1 cellular context compared by ENCODE assay signal in the genomic region with DNA sequence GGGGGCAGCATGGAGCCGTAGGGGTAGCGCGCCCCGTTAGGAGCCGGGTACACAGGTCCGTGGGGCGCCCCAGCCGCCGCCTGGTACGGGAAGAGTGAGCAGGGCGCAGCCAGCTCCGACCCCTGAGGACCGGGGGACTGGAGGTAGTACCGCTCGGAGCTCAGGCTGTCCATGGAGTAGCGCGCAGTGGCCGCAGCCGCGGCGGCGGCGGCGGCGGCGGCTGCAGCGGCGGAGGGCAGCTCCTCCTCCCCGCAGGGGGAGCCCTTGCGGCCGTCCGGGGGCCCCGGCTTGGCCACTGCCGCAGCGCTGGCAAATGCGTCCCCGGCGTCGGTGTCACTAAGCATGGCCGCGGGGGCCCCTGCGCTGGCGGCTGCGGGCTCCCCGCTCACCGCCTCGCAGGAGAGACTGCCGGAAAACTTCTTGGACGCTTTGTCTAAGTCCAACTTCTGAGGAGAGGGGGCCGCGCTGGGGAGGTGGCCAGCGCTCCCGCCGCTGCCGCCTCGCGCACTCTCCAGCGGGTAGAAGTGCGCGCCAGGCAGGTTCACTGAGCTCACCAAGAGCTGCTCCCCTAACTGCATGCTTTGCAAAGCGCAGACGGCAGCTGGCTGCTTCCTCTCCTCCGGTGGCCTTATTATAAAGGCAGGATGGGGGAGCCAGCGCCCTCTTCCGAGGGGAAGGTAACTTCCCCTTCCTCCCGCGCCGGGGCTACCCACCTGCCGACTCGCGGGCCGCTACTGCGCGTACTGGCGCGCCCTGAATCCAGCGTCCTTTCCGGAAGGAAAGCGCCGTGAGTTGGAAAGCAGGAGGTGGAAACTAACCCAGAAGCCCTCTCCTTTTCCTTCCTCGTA.
TF ChIP-seq lines count a peak whose summit lies in the region.

Gene EOMES (minus strand): TSS at position 607 of the 848 bp plus-strand sequence. CDS start 29 bp downstream, at position 578.

TF ChIP-seq in HepG2, 621 proteins besides CTCF, POLR2A, EP300 and RAD21 (continued from another document and continues in another):
- TF ChIP-seq TCF12 (IDR thresholded peaks at IDR 0.05) (no peak), TCF12 (CRISPR knock-in tag; IDR thresholded peaks at IDR 0.05) (no peak), YEATS2 (CRISPR knock-in tag; IDR thresholded peaks at IDR 0.05; ENCODE audit: borderline replicate concordance) (no peak), TFDP1 (CRISPR knock-in tag; IDR thresholded peaks at IDR 0.05; ENCODE audit: borderline replicate concordance) (peak; percentile 45; the same call in 1 of the 2 replicates), HNRNPL (IDR thresholded peaks at IDR 0.05; ENCODE audit: low read depth, low read length) (0 out of 2 replicates have a peak, but pooled peaks have one; percentile 13), ZNF33A (CRISPR knock-in tag; IDR thresholded peaks at IDR 0.05; ENCODE audit: borderline replicate concordance) (no peak), ZFX (CRISPR knock-in tag; IDR thresholded peaks at IDR 0.05; ENCODE audit: low read depth) (0 out of 2 replicates have a peak, but pooled peaks have one; percentile 14), ADNP (CRISPR knock-in tag; IDR thresholded peaks at IDR 0.05) (no peak), TEAD3 (CRISPR knock-in tag; optimal IDR thresholded peaks at IDR 0.05; ENCODE audit: borderline replicate concordance) (no peak), ELF3 (CRISPR knock-in tag; IDR thresholded peaks at IDR 0.05) (no peak; the same call in 1 of the 2 replicates), ARNT2 (CRISPR knock-in tag; IDR thresholded peaks at IDR 0.05; ENCODE audit: low read depth) (peak; percentile 34; the same call in 1 of the 2 replicates), ZNF567 (CRISPR knock-in tag; IDR thresholded peaks at IDR 0.05; ENCODE audit: borderline replicate concordance) (no peak), ASH2L (IDR thresholded peaks at IDR 0.05; ENCODE audit: insufficient read length, low read depth, low read length) (peak; percentile 50), ZNF687 (CRISPR knock-in tag; IDR thresholded peaks at IDR 0.05) (peak; percentile 63), HDAC6 (IDR thresholded peaks at IDR 0.05; ENCODE audit: low read depth, low read length) (peak; percentile 62; the same call in 1 of the 2 replicates), TMF1 (CRISPR knock-in tag; IDR thresholded peaks at IDR 0.05; ENCODE audit: low read depth) (no peak), SALL1 (CRISPR knock-in tag; IDR thresholded peaks at IDR 0.05) (0 out of 2 replicates have a peak, but pooled peaks have one; percentile 10), HES4 (CRISPR knock-in tag; IDR thresholded peaks at IDR 0.05; ENCODE audit: borderline replicate concordance) (no peak), XRCC5 (optimal IDR thresholded peaks at IDR 0.05; ENCODE audit: low read length) (no peak), FOXO1 (CRISPR knock-in tag; IDR thresholded peaks at IDR 0.05) (no peak), RAD51 (IDR thresholded peaks at IDR 0.05; ENCODE audit: borderline replicate concordance) (no peak), MTA1 (CRISPR knock-in tag; IDR thresholded peaks at IDR 0.05; ENCODE audit: borderline replicate concordance) (peak; percentile 25; the same call in 1 of the 2 replicates), ZNF484 (CRISPR knock-in tag; IDR thresholded peaks at IDR 0.05; ENCODE audit: borderline replicate concordance, low read depth) (no peak), ZNF343 (CRISPR knock-in tag; IDR thresholded peaks at IDR 0.05) (no peak), ZNF800 (CRISPR knock-in tag; IDR thresholded peaks at IDR 0.05) (peak; percentile 99)
- TF ChIP-seq, protein P1, sequence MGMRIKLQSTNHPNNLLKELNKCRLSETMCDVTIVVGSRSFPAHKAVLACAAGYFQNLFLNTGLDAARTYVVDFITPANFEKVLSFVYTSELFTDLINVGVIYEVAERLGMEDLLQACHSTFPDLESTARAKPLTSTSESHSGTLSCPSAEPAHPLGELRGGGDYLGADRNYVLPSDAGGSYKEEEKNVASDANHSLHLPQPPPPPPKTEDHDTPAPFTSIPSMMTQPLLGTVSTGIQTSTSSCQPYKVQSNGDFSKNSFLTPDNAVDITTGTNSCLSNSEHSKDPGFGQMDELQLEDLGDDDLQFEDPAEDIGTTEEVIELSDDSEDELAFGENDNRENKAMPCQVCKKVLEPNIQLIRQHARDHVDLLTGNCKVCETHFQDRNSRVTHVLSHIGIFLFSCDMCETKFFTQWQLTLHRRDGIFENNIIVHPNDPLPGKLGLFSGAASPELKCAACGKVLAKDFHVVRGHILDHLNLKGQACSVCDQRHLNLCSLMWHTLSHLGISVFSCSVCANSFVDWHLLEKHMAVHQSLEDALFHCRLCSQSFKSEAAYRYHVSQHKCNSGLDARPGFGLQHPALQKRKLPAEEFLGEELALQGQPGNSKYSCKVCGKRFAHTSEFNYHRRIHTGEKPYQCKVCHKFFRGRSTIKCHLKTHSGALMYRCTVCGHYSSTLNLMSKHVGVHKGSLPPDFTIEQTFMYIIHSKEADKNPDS (CRISPR knock-in tag; IDR thresholded peaks at IDR 0.05), result no peak
- TF ChIP-seq, protein P2, sequence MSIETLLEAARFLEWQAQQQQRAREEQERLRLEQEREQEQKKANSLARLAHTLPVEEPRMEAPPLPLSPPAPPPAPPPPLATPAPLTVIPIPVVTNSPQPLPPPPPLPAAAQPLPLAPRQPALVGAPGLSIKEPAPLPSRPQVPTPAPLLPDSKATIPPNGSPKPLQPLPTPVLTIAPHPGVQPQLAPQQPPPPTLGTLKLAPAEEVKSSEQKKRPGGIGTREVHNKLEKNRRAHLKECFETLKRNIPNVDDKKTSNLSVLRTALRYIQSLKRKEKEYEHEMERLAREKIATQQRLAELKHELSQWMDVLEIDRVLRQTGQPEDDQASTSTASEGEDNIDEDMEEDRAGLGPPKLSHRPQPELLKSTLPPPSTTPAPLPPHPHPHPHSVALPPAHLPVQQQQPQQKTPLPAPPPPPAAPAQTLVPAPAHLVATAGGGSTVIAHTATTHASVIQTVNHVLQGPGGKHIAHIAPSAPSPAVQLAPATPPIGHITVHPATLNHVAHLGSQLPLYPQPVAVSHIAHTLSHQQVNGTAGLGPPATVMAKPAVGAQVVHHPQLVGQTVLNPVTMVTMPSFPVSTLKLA (IDR thresholded peaks at IDR 0.05), result no peak
- TF ChIP-seq, protein P3, sequence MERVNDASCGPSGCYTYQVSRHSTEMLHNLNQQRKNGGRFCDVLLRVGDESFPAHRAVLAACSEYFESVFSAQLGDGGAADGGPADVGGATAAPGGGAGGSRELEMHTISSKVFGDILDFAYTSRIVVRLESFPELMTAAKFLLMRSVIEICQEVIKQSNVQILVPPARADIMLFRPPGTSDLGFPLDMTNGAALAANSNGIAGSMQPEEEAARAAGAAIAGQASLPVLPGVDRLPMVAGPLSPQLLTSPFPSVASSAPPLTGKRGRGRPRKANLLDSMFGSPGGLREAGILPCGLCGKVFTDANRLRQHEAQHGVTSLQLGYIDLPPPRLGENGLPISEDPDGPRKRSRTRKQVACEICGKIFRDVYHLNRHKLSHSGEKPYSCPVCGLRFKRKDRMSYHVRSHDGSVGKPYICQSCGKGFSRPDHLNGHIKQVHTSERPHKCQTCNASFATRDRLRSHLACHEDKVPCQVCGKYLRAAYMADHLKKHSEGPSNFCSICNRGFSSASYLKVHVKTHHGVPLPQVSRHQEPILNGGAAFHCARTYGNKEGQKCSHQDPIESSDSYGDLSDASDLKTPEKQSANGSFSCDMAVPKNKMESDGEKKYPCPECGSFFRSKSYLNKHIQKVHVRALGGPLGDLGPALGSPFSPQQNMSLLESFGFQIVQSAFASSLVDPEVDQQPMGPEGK (CRISPR knock-in tag; IDR thresholded peaks at IDR 0.05), result 0 out of 2 replicates have a peak, but pooled peaks have one; percentile 9
- TF ChIP-seq, protein P4, sequence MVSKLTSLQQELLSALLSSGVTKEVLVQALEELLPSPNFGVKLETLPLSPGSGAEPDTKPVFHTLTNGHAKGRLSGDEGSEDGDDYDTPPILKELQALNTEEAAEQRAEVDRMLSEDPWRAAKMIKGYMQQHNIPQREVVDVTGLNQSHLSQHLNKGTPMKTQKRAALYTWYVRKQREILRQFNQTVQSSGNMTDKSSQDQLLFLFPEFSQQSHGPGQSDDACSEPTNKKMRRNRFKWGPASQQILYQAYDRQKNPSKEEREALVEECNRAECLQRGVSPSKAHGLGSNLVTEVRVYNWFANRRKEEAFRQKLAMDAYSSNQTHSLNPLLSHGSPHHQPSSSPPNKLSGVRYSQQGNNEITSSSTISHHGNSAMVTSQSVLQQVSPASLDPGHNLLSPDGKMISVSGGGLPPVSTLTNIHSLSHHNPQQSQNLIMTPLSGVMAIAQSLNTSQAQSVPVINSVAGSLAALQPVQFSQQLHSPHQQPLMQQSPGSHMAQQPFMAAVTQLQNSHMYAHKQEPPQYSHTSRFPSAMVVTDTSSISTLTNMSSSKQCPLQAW (CRISPR knock-in tag; IDR thresholded peaks at IDR 0.05), result no peak
- TF ChIP-seq, protein P5, sequence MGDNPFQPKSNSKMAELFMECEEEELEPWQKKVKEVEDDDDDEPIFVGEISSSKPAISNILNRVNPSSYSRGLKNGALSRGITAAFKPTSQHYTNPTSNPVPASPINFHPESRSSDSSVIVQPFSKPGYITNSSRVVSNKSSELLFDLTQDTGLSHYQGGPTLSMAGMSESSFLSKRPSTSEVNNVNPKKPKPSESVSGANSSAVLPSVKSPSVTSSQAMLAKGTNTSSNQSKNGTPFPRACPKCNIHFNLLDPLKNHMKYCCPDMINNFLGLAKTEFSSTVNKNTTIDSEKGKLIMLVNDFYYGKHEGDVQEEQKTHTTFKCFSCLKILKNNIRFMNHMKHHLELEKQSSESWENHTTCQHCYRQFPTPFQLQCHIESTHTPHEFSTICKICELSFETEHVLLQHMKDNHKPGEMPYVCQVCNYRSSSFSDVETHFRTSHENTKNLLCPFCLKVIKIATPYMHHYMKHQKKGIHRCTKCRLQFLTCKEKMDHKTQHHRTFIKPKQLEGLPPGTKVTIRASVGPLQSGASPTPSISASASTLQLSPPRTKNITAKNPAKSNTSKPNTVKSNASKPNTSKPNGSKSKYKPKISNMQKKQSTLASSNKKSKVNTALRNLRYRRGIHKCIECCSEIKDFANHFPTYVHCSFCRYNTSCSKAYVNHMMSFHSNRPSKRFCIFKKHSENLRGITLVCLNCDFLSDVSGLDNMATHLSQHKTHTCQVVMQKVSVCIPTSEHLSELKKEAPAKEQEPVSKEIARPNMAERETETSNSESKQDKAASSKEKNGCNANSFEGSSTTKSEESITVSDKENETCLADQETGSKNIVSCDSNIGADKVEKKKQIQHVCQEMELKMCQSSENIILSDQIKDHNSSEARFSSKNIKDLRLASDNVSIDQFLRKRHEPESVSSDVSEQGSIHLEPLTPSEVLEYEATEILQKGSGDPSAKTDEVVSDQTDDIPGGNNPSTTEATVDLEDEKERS (CRISPR knock-in tag; IDR thresholded peaks at IDR 0.05), result no peak
